Comparison of ENCODE assay signal across 37 cellular contexts in the genomic region with DNA sequence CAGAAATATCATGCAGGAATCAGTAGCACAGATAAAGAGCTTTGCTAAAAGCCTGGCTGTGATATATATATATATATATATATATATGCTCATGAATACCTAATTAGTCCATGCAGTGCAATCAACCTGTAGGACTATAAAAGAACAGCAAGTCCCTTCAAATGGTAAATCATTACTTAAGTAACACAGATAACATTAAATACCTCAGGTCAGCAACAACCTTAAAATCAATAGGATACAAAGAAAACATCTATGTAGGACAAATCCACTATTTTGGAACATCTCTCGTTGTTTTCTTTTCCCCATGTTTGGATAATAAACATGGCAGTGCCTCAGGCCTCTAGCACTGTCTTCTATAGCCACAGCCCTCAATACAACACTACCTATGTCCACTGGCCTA.
"Had no signal": no experiment of that assay in that cellular context is flagged by ENCODE, and none has a peak within 500 bp of the region (broad histone marks: within the 10 kb centered on the region; RNA-seq: fewer than 3 reads in every experiment).

No MANE protein-coding gene starts in this region.

- H3K4me1 ChIP-seq: breast epithelium had no signal

- H3K27ac ChIP-seq: adrenal gland, body of pancreas, brain microvascular endothelial cell, breast epithelium, VCaP had no signal

- H3K4me3 ChIP-seq: adrenal gland, body of pancreas, breast epithelium had no signal

- H3K36me3 ChIP-seq: adrenal gland, brain microvascular endothelial cell, breast epithelium had no signal

- H3K4me3 Mint-ChIP-seq: activated B cell treated with CpG ODN at 0.5 μM for 24 hours; activated CD4-positive, alpha-beta memory T cell treated with anti-CD3 and anti-CD28 coated beads for 36 hours; activated CD4-positive, alpha-beta T cell treated with anti-CD3 and anti-CD28 coated beads, Interleukin-2, amount 10 ng/mL, durations not matched to agents 24 days and 14 days; activated CD8-positive, alpha-beta T cell treated with anti-CD3 and anti-CD28 coated beads for 36 hours; activated naive CD4-positive, alpha-beta T cell treated with anti-CD3 and anti-CD28 coated beads for 36 hours; activated naive CD8-positive, alpha-beta T cell treated with anti-CD3 and anti-CD28 coated beads for 36 hours; activated T-cell treated with anti-CD3 and anti-CD28 coated beads, Interleukin-2, amount 50 U/mL, for 4 hours; activated T-cell treated with anti-CD3 and anti-CD28 coated beads, Interleukin-2, amount 50 U/mL, for 72 hours; activated T-helper 1 cell treated with anti-CD3 and anti-CD28 coated beads, Interleukin-12 subunit alpha, Interleukin-12 subunit beta, Interleukin-2, Interleukin-4 antibody, amounts not matched to agents 30 ng/mL and 10 ng/mL and 1 ng/mL, durations not matched to agents 14 hours and 24 hours and 36 hours; activated T-helper 17 cell treated with anti-CD3 and anti-CD28 coated beads, Interleukin-2, amount 50 U/mL, for 72 hours; T-helper 1 cell treated with Interleukin-12 subunit alpha and Interleukin-12 subunit beta and Interleukin-4 antibody, amounts not matched to agents 30 μg/mL and 1 μg/mL, for 36 hours; T-helper 2 cell treated with Interferon-gamma antibody and Interleukin-4, amounts not matched to agents 5 μg/mL and 100 μg/mL, for 36 hours had no signal

- FAIRE-seq: astrocyte, TTC549 had no signal

- H3K4me1 Mint-ChIP-seq: activated B cell treated with CpG ODN at 0.5 μM for 24 hours; activated naive CD8-positive, alpha-beta T cell treated with anti-CD3 and anti-CD28 coated beads for 36 hours; activated T-helper 17 cell treated with anti-CD3 and anti-CD28 coated beads, Interleukin-2, amount 50 U/mL, for 72 hours had no signal

- ATAC-seq: activated CD8-positive, alpha-beta T cell treated with anti-CD3 and anti-CD28 coated beads for 36 hours; activated naive CD4-positive, alpha-beta T cell treated with anti-CD3 and anti-CD28 coated beads, Interleukin-2, amount 50 U/mL, for 72 hours; activated T-cell treated with anti-CD3 and anti-CD28 coated beads, Interleukin-2, amount 50 U/mL, for 4 hours; activated T-cell treated with anti-CD3 and anti-CD28 coated beads, Interleukin-2, amount 50 U/mL, for 72 hours; activated T-helper 17 cell treated with anti-CD3 and anti-CD28 coated beads, Interleukin-2, amount 50 U/mL, for 72 hours; body of pancreas had no signal

- H3K27me3 Mint-ChIP-seq: activated CD4-positive, alpha-beta memory T cell treated with anti-CD3 and anti-CD28 coated beads for 36 hours; activated CD4-positive, alpha-beta T cell treated with anti-CD3 and anti-CD28 coated beads, Interleukin-2, amount 10 ng/mL, durations not matched to agents 24 days and 14 days; activated CD8-positive, alpha-beta T cell treated with anti-CD3 and anti-CD28 coated beads for 36 hours; activated naive CD8-positive, alpha-beta T cell treated with anti-CD3 and anti-CD28 coated beads for 36 hours; activated T-helper 17 cell treated with anti-CD3 and anti-CD28 coated beads, Interleukin-2, amount 50 U/mL, for 72 hours had no signal

- H3K9me3 ChIP-seq: adrenal gland, body of pancreas, breast epithelium had no signal

- H3K27me3 ChIP-seq: adrenal gland, body of pancreas, brain microvascular endothelial cell, breast epithelium had no signal

- H3K9me3 Mint-ChIP-seq: activated B cell treated with CpG ODN at 0.5 μM for 24 hours had no signal

- H3K27ac Mint-ChIP-seq: activated B cell treated with CpG ODN at 0.5 μM for 24 hours; activated CD4-positive, alpha-beta memory T cell treated with anti-CD3 and anti-CD28 coated beads for 36 hours; activated CD4-positive, alpha-beta T cell treated with anti-CD3 and anti-CD28 coated beads, Interleukin-2, amount 10 ng/mL, durations not matched to agents 24 days and 14 days; activated CD8-positive, alpha-beta T cell treated with anti-CD3 and anti-CD28 coated beads for 36 hours; activated naive CD4-positive, alpha-beta T cell treated with anti-CD3 and anti-CD28 coated beads for 36 hours; activated naive CD4-positive, alpha-beta T cell treated with anti-CD3 and anti-CD28 coated beads, Interleukin-2, amount 50 U/mL, for 72 hours; activated naive CD8-positive, alpha-beta T cell treated with anti-CD3 and anti-CD28 coated beads for 36 hours; activated T-cell treated with anti-CD3 and anti-CD28 coated beads, Interleukin-2, amount 50 U/mL, for 72 hours; activated T-helper 1 cell treated with anti-CD3 and anti-CD28 coated beads, Interleukin-12 subunit alpha, Interleukin-12 subunit beta, Interleukin-2, Interleukin-4 antibody, amounts not matched to agents 30 ng/mL and 10 ng/mL and 1 ng/mL, durations not matched to agents 14 hours and 24 hours and 36 hours; activated T-helper 17 cell treated with anti-CD3 and anti-CD28 coated beads, Interleukin-2, amount 50 U/mL, for 72 hours; T-helper 1 cell treated with Interleukin-12 subunit alpha and Interleukin-12 subunit beta and Interleukin-4 antibody, amounts not matched to agents 30 μg/mL and 1 μg/mL, for 36 hours; T-helper 2 cell treated with Interferon-gamma antibody and Interleukin-4, amounts not matched to agents 5 μg/mL and 100 μg/mL, for 36 hours had no signal

- DNase-seq: activated B cell treated with CpG ODN at 0.5 μM for 24 hours; activated CD4-positive, alpha-beta memory T cell treated with anti-CD3 and anti-CD28 coated beads for 36 hours; activated CD4-positive, alpha-beta T cell treated with anti-CD3 and anti-CD28 coated beads for 4 hours; activated CD4-positive, alpha-beta T cell treated with anti-CD3 and anti-CD28 coated beads, Interleukin-2, amount 10 ng/mL, durations not matched to agents 24 days and 14 days; activated CD4-positive, alpha-beta T cell treated with anti-CD3 and anti-CD28 coated beads, Interleukin-2, amount 50 U/mL, for 1 hour; activated CD4-positive, alpha-beta T cell treated with anti-CD3 and anti-CD28 coated beads, Interleukin-2, amount 50 U/mL, for 4 hours; activated CD4-positive, CD25-positive, alpha-beta regulatory T cell treated with anti-CD3 and anti-CD28 coated beads, Interleukin-2, amount 50 U/mL, for 72 hours; activated CD8-positive, alpha-beta memory T cell treated with anti-CD3 and anti-CD28 coated beads, Interleukin-2, amount 50 U/mL, for 4 hours; activated CD8-positive, alpha-beta T cell treated with anti-CD3 and anti-CD28 coated beads for 36 hours; activated effector memory CD4-positive, alpha-beta T cell treated with anti-CD3 and anti-CD28 coated beads, Interleukin-2, amount 50 U/mL, for 16 hours; activated gamma-delta T cell treated with Interleukin-2 at 50 U/mL for 16 hours; activated naive CD4-positive, alpha-beta T cell; activated naive CD4-positive, alpha-beta T cell treated with anti-CD3 and anti-CD28 coated beads for 36 hours; activated naive CD4-positive, alpha-beta T cell treated with anti-CD3 and anti-CD28 coated beads, Interleukin-2, amount 50 U/mL, for 16 hours; activated naive CD8-positive, alpha-beta T cell treated with anti-CD3 and anti-CD28 coated beads for 36 hours; activated T-cell treated with anti-CD3 and anti-CD28 coated beads for 4 hours; activated T-cell treated with anti-CD3 and anti-CD28 coated beads, Interleukin-2, amount 50 U/mL, for 1 hour; activated T-cell treated with anti-CD3 and anti-CD28 coated beads, Interleukin-2, amount 50 U/mL, for 4 hours; activated T-cell treated with anti-CD3 and anti-CD28 coated beads, Interleukin-2, amount 50 U/mL, for 72 hours; adrenal gland; amniotic stem cell; aorta; body of pancreas; brain microvascular endothelial cell; central memory CD4-positive, alpha-beta T cell; T-helper 1 cell; T-helper 2 cell; T-helper 9 cell had no signal
